8 cellular contexts compared by ENCODE assay signal in the genomic region with DNA sequence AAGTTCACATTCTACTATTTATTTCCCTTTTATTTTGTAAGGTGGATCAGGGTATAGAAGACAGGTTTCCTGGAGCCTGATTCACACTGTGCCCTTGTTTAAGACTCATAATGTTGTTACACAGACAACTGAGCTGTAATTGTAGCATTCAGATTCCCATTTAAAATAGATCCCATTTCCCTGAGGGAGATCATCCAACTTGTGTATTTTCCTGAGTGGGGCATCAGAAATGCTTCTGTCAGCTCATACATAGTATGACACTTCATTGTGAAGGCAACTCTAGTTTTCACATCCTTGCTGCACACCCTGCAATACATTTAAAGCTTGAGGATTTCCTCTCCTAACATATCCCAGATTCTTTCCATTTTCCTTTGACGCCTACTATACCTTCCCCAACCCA.
"Had no signal": no experiment of that assay in that cellular context is flagged by ENCODE, and none has a peak within 500 bp of the region (broad histone marks: within the 10 kb centered on the region; RNA-seq: fewer than 3 reads in every experiment).

No MANE protein-coding gene starts in this region.

- FAIRE-seq: HTR-8/SVneo, K562 had no signal

- H3K36me3 ChIP-seq: HAP-1 had no signal

- DNase-seq: GOT3, H7, IMR-90, KG1 had no signal

- H3K4me3 ChIP-seq: HAP-1, K562 had no signal

- ATAC-seq: HCT116, K562 had no signal

- H3K4me1 ChIP-seq: HAP-1 had no signal

- H3K9me3 ChIP-seq: HAP-1 had no signal
